In the genomic region with DNA sequence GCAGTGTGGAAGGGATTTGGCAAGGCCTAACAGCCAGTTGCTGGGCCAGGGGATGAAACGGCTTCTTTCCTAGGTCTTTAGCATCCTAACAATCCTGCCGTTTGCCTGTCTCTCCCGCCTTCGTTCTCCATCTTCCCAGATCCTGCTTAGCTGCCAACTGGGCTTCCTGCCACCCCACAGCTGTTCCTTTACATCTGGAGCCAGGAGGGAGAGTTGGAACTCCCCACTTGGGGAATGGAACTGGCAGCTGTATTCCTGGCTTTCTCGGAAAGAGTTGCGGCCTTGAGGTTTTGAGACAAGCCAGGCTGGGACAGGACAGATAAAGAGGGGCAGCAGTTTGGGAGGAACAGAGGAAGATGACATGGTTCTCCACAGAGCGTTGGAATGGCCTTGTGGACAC, we compare ENCODE assay signal across 13 cellular contexts. TPM values are rescaled to one million over a fixed set of nuclear protein-coding genes. Genes with fewer than 3 reads are reported as not detected.
A peak's percentile ranks its signal among the peaks of the same experiment; 100 is the strongest.
DNase-seq lines count a peak whose midpoint lies in the region; ATAC-seq, FAIRE-seq and TF ChIP-seq lines count a peak whose summit lies in the region.
"Had no signal": no experiment of that assay in that cellular context is flagged by ENCODE, and none has a peak within 500 bp of the region (broad histone marks: within the 10 kb centered on the region; RNA-seq: fewer than 3 reads in every experiment).

No MANE protein-coding gene starts in this region.

- H3K9me3 Mint-ChIP-seq in effector memory CD8-positive, alpha-beta T cell = no peaks in the 10 kb centered on the region
- H3K9me3 Mint-ChIP-seq: neural progenitor cell had no signal

- FAIRE-seq in urothelium cell line (lab: Jason Lieb, UNC) = no peak

- DNase-seq in Ammon's horn (ENCODE audit: low spot score) (peak; percentile 77), right lobe of liver (peak in 1 of 3 donors; percentile 61), kidney glomerular epithelial cell (lab: John Stamatoyannopoulos, UW) (no peak), NCI-H226 (no peak), urothelium cell line (ENCODE audit: low spot score) (no peak)
- DNase-seq in effector memory CD8-positive, alpha-beta T cell = no peak
- DNase-seq: activated effector memory CD4-positive, alpha-beta T cell treated with anti-CD3 and anti-CD28 coated beads, Interleukin-2, amount 50 U/mL, for 16 hours; NCI-H187; WERI-Rb-1 had no signal

- no peaks in the 10 kb centered on the region for H3K27me3 ChIP-seq in esophagus (ENCODE audit: control insufficient read depth in 1 of 2, insufficient read depth in 2 of 2, low read length in 2 of 2)
- no peaks in the 10 kb centered on the region for H3K27me3 ChIP-seq in right lobe of liver
- no peaks in the 10 kb centered on the region for H3K27me3 ChIP-seq in skeletal muscle tissue (ENCODE audit: control insufficient read depth in 3 of 3, insufficient read depth in 3 of 3, low read length in 3 of 3)
- H3K27me3 ChIP-seq: BLaER1 had no signal

- H3K4me3 ChIP-seq in esophagus (ENCODE audit: low read depth in 1 of 2, low read length in 2 of 2) (no peak overlapping the region), right lobe of liver (no peak overlapping the region), skeletal muscle tissue (ENCODE audit: low read length in 3 of 3) (no peak overlapping the region)
- H3K4me3 ChIP-seq: BLaER1, neural progenitor cell had no signal

- 16 to 45% methylated on average over 7 of the region's 7 CpGs for WGBS in esophagus, 2 donors
- WGBS in right lobe of liver (ENCODE audit: insufficient coverage, low coverage, low lambda C conversion rate, missing lambda C conversion rate) = 44% methylated on average over 4 of the region's 7 CpGs

- no peaks in the 10 kb centered on the region for H3K36me3 Mint-ChIP-seq in effector memory CD8-positive, alpha-beta T cell (ENCODE audit: insufficient read depth)

- ATAC-seq in right lobe of liver = peak in 1 of 4 donors; percentile 19
- ATAC-seq in effector memory CD8-positive, alpha-beta T cell (replicated peaks) = no peak

- H3K4me1 ChIP-seq in esophagus (ENCODE audit: control insufficient read depth in 2 of 2, insufficient read depth in 2 of 2, low read length in 1 of 2) (peaks cover 11 to 23% of the 10 kb centered on the region in 2 donors), right lobe of liver (peaks cover 0 to 6% (median 2%) of the 10 kb centered on the region in 4 donors), skeletal muscle tissue (ENCODE audit: control insufficient read depth in 3 of 3, insufficient read depth in 3 of 3, low read length in 3 of 3) (peaks cover 30 to 36% (median 33%) of the 10 kb centered on the region in 3 donors)

- no peak overlapping the region for H3K4me3 Mint-ChIP-seq in effector memory CD8-positive, alpha-beta T cell
- H3K4me3 Mint-ChIP-seq: neural progenitor cell had no signal

- intact Hi-C loops in right lobe of liver (cut with DNase I) = no loop called here

- no peak overlapping the region for H3K9ac ChIP-seq in skeletal muscle tissue (ENCODE audit: low read depth in 1 of 3, low read length in 3 of 3)
- H3K9ac ChIP-seq: BLaER1, neural progenitor cell had no signal

- H3K27ac ChIP-seq in esophagus (ENCODE audit: low read depth in 2 of 2, low read length in 1 of 2) (peak overlapping the region; percentile 74 to 91), right lobe of liver (peak overlapping the region in 2 of 3 donors; percentile 37 to 57), skeletal muscle tissue (ENCODE audit: low read depth, low read length) (peak overlapping the region; percentile 73)
- H3K27ac ChIP-seq: BLaER1, neural progenitor cell, WERI-Rb-1 had no signal

- no peaks in the 10 kb centered on the region for H3K27me3 Mint-ChIP-seq in effector memory CD8-positive, alpha-beta T cell

- H3K27ac Mint-ChIP-seq in effector memory CD8-positive, alpha-beta T cell = no peak overlapping the region
- H3K27ac Mint-ChIP-seq: neural progenitor cell had no signal

- no peak for TF ChIP-seq POLR2A in right lobe of liver (IDR thresholded peaks at IDR 0.05)

- TF ChIP-seq CTCF in right lobe of liver (IDR thresholded peaks at IDR 0.05) = no peak

- peaks cover 7% of the 10 kb centered on the region in 2 donors for H3K4me1 Mint-ChIP-seq in effector memory CD8-positive, alpha-beta T cell (ENCODE audit: low read depth in 2 of 2)

- H3K36me3 ChIP-seq in esophagus (ENCODE audit: control insufficient read depth in 2 of 2, insufficient read depth in 2 of 2, low read length in 1 of 2) = peaks cover 0 to 2% of the 10 kb centered on the region in 2 donors
- H3K36me3 ChIP-seq in right lobe of liver = peaks cover 0 to 8% (median under 1%) of the 10 kb centered on the region in 4 donors
- H3K36me3 ChIP-seq in skeletal muscle tissue (ENCODE audit: control insufficient read depth in 3 of 3, insufficient read depth in 3 of 3, low read length in 3 of 3) = peaks cover 0 to 6% (median 2%) of the 10 kb centered on the region in 3 donors
- H3K36me3 ChIP-seq: neural progenitor cell had no signal

- H3K9me3 ChIP-seq in esophagus (ENCODE audit: control insufficient read depth in 2 of 2, insufficient read depth in 1 of 2, low read depth in 1 of 2, low read length in 1 of 2) (no peaks in the 10 kb centered on the region), right lobe of liver (no peaks in the 10 kb centered on the region), skeletal muscle tissue (ENCODE audit: control insufficient read depth in 3 of 3, low read length in 3 of 3) (no peaks in the 10 kb centered on the region)
- H3K9me3 ChIP-seq: BLaER1 had no signal

RNA-seq across cellular contexts. Expression of gene ST3GAL4, which starts 59.6 kb away (rescaled TPM):
- polyA plus RNA-seq in esophagus = 100 to 1,000 TPM in 1 of 2 donors, 10 to 100 TPM in 1; 78.9 to 107 TPM
- total RNA-seq in right lobe of liver (10 to 100 TPM in 4 of 6 experiments, 1 to 10 TPM in 2; 7.0 to 25.6 (median 17.5) TPM), skeletal muscle tissue (20.9 TPM)
